ENCODE assay signal across 27 cellular contexts in genomic region chr11:121070951-121071350, GRCh38. TPM values are rescaled to one million over a fixed set of nuclear protein-coding genes. Genes with fewer than 3 reads are reported as not detected.
A peak's percentile ranks its signal among the peaks of the same experiment; 100 is the strongest.
DNase-seq lines count a peak whose midpoint lies in the region; TF ChIP-seq lines count a peak whose summit lies in the region.
"Had no signal": no experiment of that assay in that cellular context is flagged by ENCODE, and none has a peak within 500 bp of the region (broad histone marks: within the 10 kb centered on the region; RNA-seq: fewer than 3 reads in every experiment).

No MANE protein-coding gene starts in this region.

- TF ChIP-seq CTCF in VCaP (conservative IDR thresholded peaks at IDR 0.05) (no peak), progenitor cell of endocrine pancreas (IDR thresholded peaks at IDR 0.05; ENCODE audit: unreplicated experiment) (no peak), endothelial cell (IDR thresholded peaks at IDR 0.05; ENCODE audit: unreplicated experiment) (no peak)

- no peaks in the 10 kb centered on the region for H3K27me3 Mint-ChIP-seq in progenitor cell of endocrine pancreas
- no peaks in the 10 kb centered on the region for H3K27me3 Mint-ChIP-seq in activated T-cell treated with anti-CD3 and anti-CD28 coated beads, Interleukin-2, amount 50 U/mL, for 24 hours
- H3K27me3 Mint-ChIP-seq in endothelial cell (ENCODE audit: unreplicated experiment) = no peaks in the 10 kb centered on the region
- H3K27me3 Mint-ChIP-seq: activated CD4-positive, alpha-beta memory T cell treated with anti-CD3 and anti-CD28 coated beads, Interleukin-2, amount 10 ng/mL, durations not matched to agents 7 days and 5 days; activated naive CD8-positive, alpha-beta T cell treated with anti-CD3 and anti-CD28 coated beads for 36 hours; CD4-positive, CD25-positive, alpha-beta regulatory T cell; stimulated activated naive B cell treated with anti-CD40 and anti-IgM and Interleukin-4, amounts not matched to agents 10 μg/mL and 1 μg/mL and 100 μg/mL, for 72 hours had no signal

- H3K4me1 Mint-ChIP-seq in progenitor cell of endocrine pancreas (ENCODE audit: low read depth) (peaks cover 48% of the 10 kb centered on the region), endothelial cell (ENCODE audit: unreplicated experiment) (peaks cover 10% of the 10 kb centered on the region)
- H3K4me1 Mint-ChIP-seq in activated T-cell treated with anti-CD3 and anti-CD28 coated beads, Interleukin-2, amount 50 U/mL, for 24 hours (ENCODE audit: low read depth) = no peaks in the 10 kb centered on the region
- H3K4me1 Mint-ChIP-seq: activated CD4-positive, alpha-beta memory T cell treated with anti-CD3 and anti-CD28 coated beads, Interleukin-2, amount 10 ng/mL, durations not matched to agents 7 days and 5 days had no signal

- H3K9me3 Mint-ChIP-seq in progenitor cell of endocrine pancreas (ENCODE audit: low read depth) (no peaks in the 10 kb centered on the region), endothelial cell (ENCODE audit: unreplicated experiment) (no peaks in the 10 kb centered on the region)
- H3K9me3 Mint-ChIP-seq in activated T-cell treated with anti-CD3 and anti-CD28 coated beads, Interleukin-2, amount 50 U/mL, for 24 hours = peaks cover 2% of the 10 kb centered on the region

- peak overlapping the region; percentile 97 for H3K27ac Mint-ChIP-seq in progenitor cell of endocrine pancreas
- no peak overlapping the region for H3K27ac Mint-ChIP-seq in activated T-cell treated with anti-CD3 and anti-CD28 coated beads, Interleukin-2, amount 50 U/mL, for 24 hours
- H3K27ac Mint-ChIP-seq in endothelial cell (ENCODE audit: unreplicated experiment) = no peak overlapping the region
- H3K27ac Mint-ChIP-seq: activated CD4-positive, alpha-beta memory T cell treated with anti-CD3 and anti-CD28 coated beads, Interleukin-2, amount 10 ng/mL, durations not matched to agents 7 days and 5 days; activated naive CD8-positive, alpha-beta T cell treated with anti-CD3 and anti-CD28 coated beads for 36 hours; activated T-helper 2 cell treated with anti-CD3 and anti-CD28 coated beads, Interferon-gamma antibody, Interleukin-2, Interleukin-4, amounts not matched to agents 10 μg/mL and 5 μg/mL and 100 μg/mL, durations not matched to agents 14 hours and 24 hours and 36 hours; stimulated activated naive B cell treated with anti-CD40 and anti-IgM and Interleukin-4, amounts not matched to agents 10 μg/mL and 1 μg/mL and 100 μg/mL, for 72 hours had no signal

- H3K27ac ChIP-seq in VCaP = peak overlapping the region; percentile 51
- H3K27ac ChIP-seq: 22Rv1, lower lobe of right lung had no signal

- H3K4me3 Mint-ChIP-seq in progenitor cell of endocrine pancreas (ENCODE audit: low read depth) (no peak overlapping the region), endothelial cell (ENCODE audit: unreplicated experiment) (no peak overlapping the region)
- no peak overlapping the region for H3K4me3 Mint-ChIP-seq in activated T-cell treated with anti-CD3 and anti-CD28 coated beads, Interleukin-2, amount 50 U/mL, for 24 hours
- H3K4me3 Mint-ChIP-seq: activated CD4-positive, alpha-beta memory T cell treated with anti-CD3 and anti-CD28 coated beads, Interleukin-2, amount 10 ng/mL, durations not matched to agents 7 days and 5 days; activated naive CD8-positive, alpha-beta T cell treated with anti-CD3 and anti-CD28 coated beads for 36 hours; CD4-positive, CD25-positive, alpha-beta regulatory T cell; stimulated activated naive B cell treated with anti-CD40 and anti-IgM and Interleukin-4, amounts not matched to agents 10 μg/mL and 1 μg/mL and 100 μg/mL, for 72 hours had no signal

- peak; percentile 6 for DNase-seq in DMS153 treated with DMSO at 0.1 percent for 48 hours (lab: John Stamatoyannopoulos, UW; ENCODE audit: unreplicated experiment)
- DNase-seq in DMS153 (lab: John Stamatoyannopoulos, UW) = no peak
- DNase-seq in iris pigment epithelial cell (ENCODE audit: low read depth) = peak; percentile 39
- DNase-seq in progenitor cell of endocrine pancreas (ENCODE audit: low spot score, unreplicated experiment) = no peak
- no peak for DNase-seq in activated T-cell treated with anti-CD3 and anti-CD28 coated beads, Interleukin-2, amount 50 U/mL, for 24 hours
- DNase-seq in T-helper 9 cell = no peak
- no peak for DNase-seq in endothelial cell (ENCODE audit: low spot score)
- DNase-seq: activated CD4-positive, alpha-beta memory T cell treated with anti-CD3 and anti-CD28 coated beads, Interleukin-2, amount 10 ng/mL, durations not matched to agents 7 days and 5 days; activated CD4-positive, CD25-positive, alpha-beta regulatory T cell treated with anti-CD3 and anti-CD28 coated beads, Interleukin-2, amount 50 U/mL, for 72 hours; activated CD8-positive, alpha-beta memory T cell treated with anti-CD3 and anti-CD28 coated beads, Interleukin-2, amount 50 U/mL, for 48 hours; activated naive CD8-positive, alpha-beta T cell treated with anti-CD3 and anti-CD28 coated beads for 36 hours; CD4-positive, CD25-positive, alpha-beta regulatory T cell; central memory CD4-positive, alpha-beta T cell; glutamatergic neuron; KG1; lower lobe of right lung; NCI-H1417; NCI-H2081; NCI-H82; sigmoid colon; stimulated activated CD4-positive, alpha-beta T cell treated with anti-CD3 and anti-CD28 coated beads, Interleukin-4, amount 100 ng/mL, for 4 hours; stimulated activated naive B cell treated with anti-CD40 and anti-IgM and Interleukin-4, amounts not matched to agents 10 μg/mL and 1 μg/mL and 100 μg/mL, for 72 hours; T-helper 1 cell; testis had no signal

- H3K36me3 Mint-ChIP-seq in progenitor cell of endocrine pancreas (ENCODE audit: insufficient read depth) = peaks cover 18% of the 10 kb centered on the region
- H3K36me3 Mint-ChIP-seq in activated T-cell treated with anti-CD3 and anti-CD28 coated beads, Interleukin-2, amount 50 U/mL, for 24 hours (ENCODE audit: low read depth) = peaks cover 58% of the 10 kb centered on the region
- peaks cover 18% of the 10 kb centered on the region for H3K36me3 Mint-ChIP-seq in endothelial cell (ENCODE audit: low read depth, unreplicated experiment)

RNA-seq across cellular contexts. Expression of gene TECTA, which starts 30.1 kb away (rescaled TPM):
- 2.0 and 2.3 TPM in 2 replicates for total RNA-seq in progenitor cell of endocrine pancreas
- 2.2 TPM for total RNA-seq in endothelial cell (ENCODE audit: unreplicated experiment)

RNA-seq across cellular contexts. Expression of gene TBCEL, which starts 47.0 kb away (rescaled TPM):
- 28.6 and 28.9 TPM in 2 replicates for total RNA-seq in progenitor cell of endocrine pancreas
- 31.2 TPM for total RNA-seq in endothelial cell (ENCODE audit: unreplicated experiment)

Comparison
In these comparisons a context has a peak if more than half of its experiments do, and no peak if none do; other contexts are left out.
1. DNase-seq: peak in DMS153 treated with DMSO at 0.1 percent for 48 hours (single experiment) and iris pigment epithelial cell (single experiment); none in DMS153 (single experiment), progenitor cell of endocrine pancreas (single experiment), activated T-cell treated with anti-CD3 and anti-CD28 coated beads, Interleukin-2, amount 50 U/mL, for 24 hours (single experiment), T-helper 9 cell (single experiment) and endothelial cell (single experiment).